ENCODE assay signal across 8 cellular contexts in the genomic region with DNA sequence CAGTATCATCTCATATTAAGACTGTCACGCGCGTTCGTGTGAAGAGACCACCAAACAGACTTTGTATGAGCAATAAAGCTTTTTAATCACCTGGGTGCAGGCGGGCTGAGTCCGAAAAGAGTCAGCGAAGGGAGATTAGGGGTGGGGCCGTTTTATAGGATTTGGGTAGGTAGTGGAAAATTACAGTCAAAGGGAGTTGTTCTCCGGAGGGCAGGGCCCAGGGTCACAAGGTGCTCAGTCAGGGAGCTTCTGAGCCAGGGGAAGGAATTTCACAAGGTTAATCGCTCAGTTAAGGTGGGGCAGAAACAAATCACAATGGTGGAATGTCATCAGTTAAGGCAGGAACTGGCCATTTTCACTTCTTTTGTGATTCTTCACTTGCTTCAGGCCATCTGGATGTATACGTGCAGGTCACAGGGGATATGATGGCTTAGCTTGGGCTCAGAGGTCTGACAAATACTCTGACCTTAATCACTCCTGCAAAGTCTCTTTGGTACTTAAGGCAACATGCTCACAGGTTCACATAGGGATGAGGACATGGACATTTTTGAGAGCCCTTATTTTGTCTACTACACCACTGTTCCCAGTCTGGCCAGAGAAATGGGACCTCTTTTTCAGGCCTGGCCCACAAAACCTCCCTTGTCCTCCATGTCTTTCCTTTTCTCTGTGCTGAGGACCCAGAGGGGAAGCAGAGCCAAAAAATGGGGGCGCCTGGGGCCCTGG. TPM values are rescaled to one million over a fixed set of nuclear protein-coding genes. Genes with fewer than 3 reads are reported as not detected.
DNase-seq lines count a peak whose midpoint lies in the region; ATAC-seq, FAIRE-seq and TF ChIP-seq lines count a peak whose summit lies in the region.
"Not testable (repeated sequence)": the region's sequence is repeated elsewhere in the genome, so short reads cannot be mapped to it uniquely, and the experiment has no call there.
"Had no signal": no experiment of that assay in that cellular context is flagged by ENCODE, and none has a peak within 500 bp of the region (broad histone marks: within the 10 kb centered on the region; RNA-seq: fewer than 3 reads in every experiment).

No MANE protein-coding gene starts in this region.

- H3K79me2 ChIP-seq in H9 (ENCODE audit: insufficient read depth, low read length); astrocyte (ENCODE audit: insufficient read depth, low read length): not testable (repeated sequence)

- FAIRE-seq in astrocyte (lab: Jason Lieb, UNC): not testable (repeated sequence)

- not testable (repeated sequence) for H2BK120ac ChIP-seq in H9 (ENCODE audit: low read depth, low read length, poor library complexity, severe bottlenecking)

- not testable (repeated sequence) for H3K14ac ChIP-seq in H9 (ENCODE audit: insufficient read depth, low read length)

- ATAC-seq in esophagus mucosa: peak; percentile 54
- ATAC-seq in mucosa of descending colon: peak; percentile 53

- DNase-seq in H9: peak; percentile 76
- peak; percentile 74 for DNase-seq in NCI-H82 (lab: John Stamatoyannopoulos, UW)
- DNase-seq in astrocyte (ENCODE audit: low read depth); osteocyte (ENCODE audit: extremely low spot score, unreplicated experiment): not testable (repeated sequence)
- peak in 2 of 3 donors; percentile 38 to 49 for DNase-seq in mucosa of descending colon
- DNase-seq in transverse colon: peak; percentile 25

- TF ChIP-seq CTCF in H9 (conservative IDR thresholded peaks at IDR 0.05); astrocyte (IDR thresholded peaks at IDR 0.05; ENCODE audit: insufficient read depth, low read depth, low read length); mucosa of descending colon (IDR thresholded peaks at IDR 0.05); osteocyte (IDR thresholded peaks at IDR 0.05); transverse colon (IDR thresholded peaks at IDR 0.05): not testable (repeated sequence)

- not testable (repeated sequence) for H3K36me3 Mint-ChIP-seq in H9 (ENCODE audit: insufficient read depth in 1 of 3, low read depth in 3 of 3); astrocyte (ENCODE audit: low read depth, unreplicated experiment); osteocyte (ENCODE audit: unreplicated experiment)

- not testable (repeated sequence) for H3K9me3 ChIP-seq in H9 (ENCODE audit: control insufficient read depth, low read depth, low read length); astrocyte (ENCODE audit: insufficient read depth, low read depth, low read length); mucosa of descending colon; transverse colon

- H3K18ac ChIP-seq in H9 (ENCODE audit: insufficient read length, low read depth, low read length): not testable (repeated sequence)

- H3K4me1 Mint-ChIP-seq in H9: peaks cover 32 to 38% of the 10 kb centered on the region in 2 experiments
- peaks cover 10% of the 10 kb centered on the region for H3K4me1 Mint-ChIP-seq in astrocyte (ENCODE audit: low read depth, unreplicated experiment)
- peaks cover 19% of the 10 kb centered on the region for H3K4me1 Mint-ChIP-seq in osteocyte (ENCODE audit: unreplicated experiment)

- H3K23ac ChIP-seq in H9 (ENCODE audit: insufficient read length, low read depth, low read length): not testable (repeated sequence)

- TF ChIP-seq POLR2A in transverse colon (IDR thresholded peaks at IDR 0.05): not testable (repeated sequence)

- H2BK15ac ChIP-seq in H9 (ENCODE audit: low read depth, low read length): not testable (repeated sequence)

- H3K56ac ChIP-seq in H9 (ENCODE audit: insufficient read length, low read depth, low read length): not testable (repeated sequence)

- not testable (repeated sequence) for H3K4me1 ChIP-seq in H9 (ENCODE audit: insufficient read depth, low read length); mucosa of descending colon (ENCODE audit: low read depth)
- H3K4me1 ChIP-seq in astrocyte (ENCODE audit: insufficient read depth, low read length) (peaks cover 10% of the 10 kb centered on the region), transverse colon (peaks cover 0 to 13% (median 8%) of the 10 kb centered on the region in 4 donors)

- not testable (repeated sequence) for H2BK5ac ChIP-seq in H9 (ENCODE audit: insufficient read length, low read length)

- not testable (repeated sequence) for H2AFZ ChIP-seq in H9 (ENCODE audit: low read length); astrocyte (ENCODE audit: low read depth, low read length)

- no CpG with 5 or more reads among the region's 12 CpGs for WGBS in H9 (ENCODE audit: extremely low coverage, insufficient read length, low lambda C conversion rate)
- 77 to 84% methylated on average over 9 to 12 of the region's 12 CpGs for WGBS in transverse colon (ENCODE audit: low coverage in 1 of 2), 2 donors

- H4K91ac ChIP-seq in H9 (ENCODE audit: insufficient read length, low read depth, low read length): not testable (repeated sequence)

- not testable (repeated sequence) for H3K36me3 ChIP-seq in astrocyte (ENCODE audit: insufficient read depth, low read length); mucosa of descending colon (ENCODE audit: low read depth); transverse colon

- not testable (repeated sequence) for H4K20me1 ChIP-seq in H9 (ENCODE audit: control insufficient read depth, insufficient read depth, insufficient read length); astrocyte (ENCODE audit: insufficient read depth, low read length)

- H2AK5ac ChIP-seq in H9 (ENCODE audit: insufficient read length, low read length): not testable (repeated sequence)

- not testable (repeated sequence) for H3K4ac ChIP-seq in H9 (ENCODE audit: low read depth, low read length)

- in situ Hi-C loops in transverse colon (cut with MboI; ENCODE audit: low pct_ligation_motif_present in 1 of 4, low pct_unique_long_range_greater_than_20kb in 1 of 4, low sequenced_read_pairs in 3 of 4): not testable (repeated sequence)

- intact Hi-C loops in mucosa of descending colon (cut with DNase I, micrococcal nuclease); transverse colon (cut with DNase I; ENCODE audit: low total_unique reads): not testable (repeated sequence)

- not testable (repeated sequence) for H4K8ac ChIP-seq in H9 (replicated peaks; ENCODE audit: insufficient read length, low read depth, low read length)

- H3K27me3 ChIP-seq in H9 (ENCODE audit: insufficient read depth, low read length); astrocyte (ENCODE audit: insufficient read depth, low read length); transverse colon: not testable (repeated sequence)

- H3K9ac ChIP-seq in H9 (ENCODE audit: extremely low read depth, insufficient read length, low read length); astrocyte (ENCODE audit: low read length): not testable (repeated sequence)

- not testable (repeated sequence) for H2BK20ac ChIP-seq in H9 (ENCODE audit: low read depth, low read length, poor library complexity, severe bottlenecking)

- H2BK12ac ChIP-seq in H9 (ENCODE audit: insufficient read length, low read depth, low read length): not testable (repeated sequence)

- not testable (repeated sequence) for H3K9me3 Mint-ChIP-seq in H9; astrocyte (ENCODE audit: unreplicated experiment); osteocyte (ENCODE audit: unreplicated experiment)

- not testable (repeated sequence) for H3K23me2 ChIP-seq in H9 (ENCODE audit: insufficient read length, low read depth, low read length, poor library complexity, severe bottlenecking)

- H3K79me1 ChIP-seq in H9 (ENCODE audit: insufficient read depth, low read depth, low read length, poor library complexity, severe bottlenecking): not testable (repeated sequence)

- not testable (repeated sequence) for H3K4me2 ChIP-seq in H9 (ENCODE audit: insufficient read depth, insufficient read length, low read length); astrocyte (ENCODE audit: low read length)

- not testable (repeated sequence) for H3T11ph ChIP-seq in H9 (ENCODE audit: low read length)

- H3K27ac ChIP-seq in H9 (ENCODE audit: insufficient read length, low read depth, low read length); astrocyte (ENCODE audit: low read depth, low read length): not testable (repeated sequence)
- peak overlapping the region in 3 of 4 donors; percentile 2 to 57 (median 33) for H3K27ac ChIP-seq in transverse colon

- peak overlapping the region in 1 of 2 experiments; percentile 9; a peak in 1 of 5 replicates for H3K4me3 Mint-ChIP-seq in H9
- H3K4me3 Mint-ChIP-seq in astrocyte (ENCODE audit: unreplicated experiment); osteocyte (ENCODE audit: unreplicated experiment): not testable (repeated sequence)

- not testable (repeated sequence) for H3K27me3 Mint-ChIP-seq in H9 (ENCODE audit: low read depth); astrocyte (ENCODE audit: low read depth, unreplicated experiment); osteocyte (ENCODE audit: unreplicated experiment)

- H4K5ac ChIP-seq in H9 (ENCODE audit: insufficient read length, low read depth, low read length): not testable (repeated sequence)

- H3K27ac Mint-ChIP-seq in H9: not testable (repeated sequence)
- H3K27ac Mint-ChIP-seq in astrocyte (ENCODE audit: unreplicated experiment): peak overlapping the region; percentile 92
- peak overlapping the region; percentile 5 for H3K27ac Mint-ChIP-seq in osteocyte (ENCODE audit: unreplicated experiment)

- H3K4me3 ChIP-seq in astrocyte (ENCODE audit: insufficient read depth, low read depth, low read length); mucosa of descending colon; transverse colon: not testable (repeated sequence)

- not testable (repeated sequence) for TF ChIP-seq EP300 in transverse colon (IDR thresholded peaks at IDR 0.05; ENCODE audit: low read depth)

RNA-seq across cellular contexts. Expression of a gene that starts 47.1 kb away (rescaled TPM):
- total RNA-seq in H9 (2021) (5.8 and 6.3 TPM in 2 replicates), astrocyte (11.8 and 13.4 TPM in 2 replicates), esophagus mucosa (1.5 TPM), mucosa of descending colon (1 to 10 TPM; 1.1 to 3.2 (median 1.5) TPM), osteocyte (41.6 and 44.5 TPM in 2 replicates), transverse colon (1 to 10 TPM in 3 of 4 donors, under 1 TPM in 1; 0.75 to 8.8 (median 3.0) TPM)
- total RNA-seq: HepG2 had no signal
